In the genomic region with DNA sequence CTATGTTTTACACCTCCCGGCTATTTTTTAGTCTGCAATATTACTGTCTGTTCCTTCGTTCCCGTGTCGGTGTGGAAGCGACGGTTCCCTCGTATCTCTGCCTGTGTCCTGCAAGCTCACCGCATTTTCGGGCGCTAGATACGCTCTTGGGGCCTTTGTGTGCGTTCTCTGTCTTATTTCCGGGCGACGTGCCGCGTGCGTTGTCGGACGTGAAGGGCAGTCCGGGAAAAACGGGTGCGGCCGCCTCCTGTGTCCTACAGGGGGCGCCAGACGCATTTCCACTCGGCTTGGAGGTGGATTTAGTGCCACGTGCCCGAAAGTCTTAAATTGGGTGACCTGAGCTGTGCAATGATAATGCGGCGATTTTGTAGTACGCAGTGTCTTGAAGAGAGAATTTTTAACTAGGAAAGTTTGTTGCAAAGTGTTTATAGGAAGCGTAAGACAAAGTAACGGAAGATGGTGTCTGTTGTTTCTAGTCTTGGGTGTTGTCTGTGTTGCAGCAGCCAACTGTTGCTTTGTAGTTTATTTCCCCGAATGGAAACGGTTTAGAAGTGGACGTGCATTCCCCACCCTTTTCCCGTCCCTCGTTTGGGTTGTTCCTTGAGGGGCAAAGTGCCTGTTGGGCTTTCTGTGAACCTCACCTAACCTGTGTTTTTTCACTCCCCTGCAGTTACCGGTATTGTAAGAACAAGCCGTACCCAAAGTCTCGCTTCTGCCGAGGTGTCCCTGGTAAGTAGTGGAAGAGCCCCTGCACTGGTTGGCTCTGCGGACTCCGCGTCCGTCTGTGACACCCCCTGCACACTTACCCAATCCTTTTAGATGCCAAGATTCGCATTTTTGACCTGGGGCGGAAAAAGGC, we compare ENCODE assay signal across 8 cellular contexts. TPM values are rescaled to one million over a fixed set of nuclear protein-coding genes. Genes with fewer than 3 reads are reported as not detected.
DNase-seq lines count a peak whose midpoint lies in the region; ATAC-seq and TF ChIP-seq lines count a peak whose summit lies in the region.

No MANE protein-coding gene starts in this region.

- peaks cover 17 to 21% of the 10 kb centered on the region in 2 donors for H3K36me3 Mint-ChIP-seq in naive B cell
- peaks cover 27% of the 10 kb centered on the region for H3K36me3 Mint-ChIP-seq in stimulated activated memory B cell treated with anti-CD40 and anti-IgM and Interleukin-4, amounts not matched to agents 10 μg/mL and 1 μg/mL and 100 μg/mL, for 72 hours

- peak overlapping the region; percentile 95 to 100 (median 98) for H3K4me3 Mint-ChIP-seq in naive B cell
- H3K4me3 Mint-ChIP-seq in stimulated activated memory B cell treated with anti-CD40 and anti-IgM and Interleukin-4, amounts not matched to agents 10 μg/mL and 1 μg/mL and 100 μg/mL, for 72 hours = peak overlapping the region; percentile 99

- TF ChIP-seq RAD21 in Ishikawa (IDR thresholded peaks at IDR 0.05; ENCODE audit: low read depth) = peak; percentile 15; the same call in 1 of the 2 replicates

- peaks cover 29% of the 10 kb centered on the region for H3K4me1 ChIP-seq in Panc1 (ENCODE audit: control insufficient read depth, insufficient read depth, low read length)

- in situ Hi-C loops in Panc1 (cut with HindIII; ENCODE audit: low pct_unique_long_range_greater_than_20kb, low sequenced_read_pairs) = no loop called here

- H3K27me3 Mint-ChIP-seq in naive B cell = no peaks in the 10 kb centered on the region
- no peaks in the 10 kb centered on the region for H3K27me3 Mint-ChIP-seq in stimulated activated memory B cell treated with anti-CD40 and anti-IgM and Interleukin-4, amounts not matched to agents 10 μg/mL and 1 μg/mL and 100 μg/mL, for 72 hours

- peak overlapping the region; percentile 99 for H3K27ac ChIP-seq in Panc1 (ENCODE audit: low read length)

- H3K4me3 ChIP-seq in Panc1 (ENCODE audit: low read depth in 2 of 2, low read length in 2 of 2) = peak overlapping the region; percentile 82 to 99

- no peaks in the 10 kb centered on the region for H3K9me3 ChIP-seq in Panc1 (ENCODE audit: control insufficient read depth, insufficient read depth, low read depth, low read length)

- no peak for TF ChIP-seq EP300 in Ishikawa (IDR thresholded peaks at IDR 0.05; ENCODE audit: borderline replicate concordance)

- H3K27ac Mint-ChIP-seq in naive B cell = peak overlapping the region; percentile 98 to 100 (median 99)
- peak overlapping the region; percentile 100 for H3K27ac Mint-ChIP-seq in stimulated activated memory B cell treated with anti-CD40 and anti-IgM and Interleukin-4, amounts not matched to agents 10 μg/mL and 1 μg/mL and 100 μg/mL, for 72 hours

- no peak for TF ChIP-seq CTCF in Panc1 (IDR thresholded peaks at IDR 0.05)

- peaks cover 0 to 8% (median 0%) of the 10 kb centered on the region in 7 donors for H3K9me3 Mint-ChIP-seq in naive B cell
- H3K9me3 Mint-ChIP-seq in stimulated activated memory B cell treated with anti-CD40 and anti-IgM and Interleukin-4, amounts not matched to agents 10 μg/mL and 1 μg/mL and 100 μg/mL, for 72 hours = no peaks in the 10 kb centered on the region

- POLR2A ChIA-PET in Panc1 (lab: Charles Lee) = interaction anchor here (1.1 to 1.3 kb wide), 2 partner anchors 144 to 148 kb away, joined by 3 read pairs; a partner anchor contains a TSS

- TSS peak; percentile 96 for BruUV-seq in Panc1 (replicated peaks; lab: Mats Ljungman, UMichigan)

- TF ChIP-seq POLR2A in GM18505 (IDR thresholded peaks at IDR 0.05; ENCODE audit: borderline replicate concordance, extremely low read depth, insufficient read depth, insufficient read length) = no peak

- peaks cover 10% of the 10 kb centered on the region for H3K36me3 ChIP-seq in Panc1 (ENCODE audit: control insufficient read depth, insufficient read depth, low read length)

- H3K27me3 ChIP-seq in Panc1 (ENCODE audit: control insufficient read depth, insufficient read depth, low read length) = no peaks in the 10 kb centered on the region

- DNase-seq in Panc1 (ENCODE audit: low read depth, low spot score) (no peak), fibroblast of gingiva (ENCODE audit: low read depth) (peak; percentile 78), naive B cell (peak; percentile 77), HuH-7.5 (ENCODE audit: low spot score) (no peak)
- peak; percentile 62 to 73 for DNase-seq in activated T-helper 1 cell treated with anti-CD3 and anti-CD28 coated beads, Interleukin-2, amount 50 U/mL, for 16 hours (ENCODE audit: low read depth in 1 of 2, low spot score in 1 of 2)

- H3K4me1 Mint-ChIP-seq in naive B cell = peaks cover 14 to 26% (median 14%) of the 10 kb centered on the region in 3 donors
- H3K4me1 Mint-ChIP-seq in stimulated activated memory B cell treated with anti-CD40 and anti-IgM and Interleukin-4, amounts not matched to agents 10 μg/mL and 1 μg/mL and 100 μg/mL, for 72 hours = peaks cover 14% of the 10 kb centered on the region

- CTCF ChIA-PET in Panc1 (lab: Charles Lee) = interaction anchor here (0.8 kb wide), 1 partner anchor 9 kb away, joined by 3 read pairs; no protein-coding TSS in a partner anchor

- intact Hi-C loops in Panc1 (cut with micrococcal nuclease; ENCODE audit: unreplicated experiment) = no loop called here

- ATAC-seq in GM18505 (IDR thresholded peaks at IDR 0.05; ENCODE audit: unreplicated experiment) = peak; percentile 22
- ATAC-seq in Panc1 = peak; percentile 24
- ATAC-seq in naive B cell (ENCODE audit: low read depth in 2 of 2) = peak; percentile 45 to 49
- peak; percentile 67 for ATAC-seq in stimulated activated memory B cell treated with anti-CD40 and anti-IgM and Interleukin-4, amounts not matched to agents 10 μg/mL and 1 μg/mL and 100 μg/mL, for 72 hours

TF ChIP-seq in Ishikawa, 13 proteins besides CTCF, POLR2A, EP300 and RAD21:
- TF ChIP-seq, protein P1, sequence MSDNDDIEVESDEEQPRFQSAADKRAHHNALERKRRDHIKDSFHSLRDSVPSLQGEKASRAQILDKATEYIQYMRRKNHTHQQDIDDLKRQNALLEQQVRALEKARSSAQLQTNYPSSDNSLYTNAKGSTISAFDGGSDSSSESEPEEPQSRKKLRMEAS (IDR thresholded peaks at IDR 0.05) = peak; percentile 82
- TF ChIP-seq TEAD4 (IDR thresholded peaks at IDR 0.05) = no peak

RNA-seq across cellular contexts. Expression of a gene that starts 0.7 kb away (rescaled TPM):
- total RNA-seq in Panc1 (2021; ENCODE audit: unreplicated experiment) = 2,466 TPM
- polyA plus RNA-seq in Panc1 (2012; ENCODE audit: insufficient read length) = 2,477 TPM
- polyA plus RNA-seq in naive B cell (ENCODE audit: low read depth in 6 of 6) = 1,000 to 10,000 TPM; 3,636 to 5,147 (median 4,635) TPM

RNA-seq across cellular contexts. Expression of a gene that starts 10.2 kb away (rescaled TPM):
- 60.4 TPM for total RNA-seq in Panc1 (2021; ENCODE audit: unreplicated experiment)
- 104 TPM for polyA plus RNA-seq in Panc1 (2012; ENCODE audit: insufficient read length)
- polyA plus RNA-seq in naive B cell (ENCODE audit: low read depth in 6 of 6) = 10 to 100 TPM in 5 of 6 donors, 1 to 10 TPM in 1; 9.5 to 23.1 (median 14.3) TPM

RNA-seq across cellular contexts. Expression of a gene that starts 12.4 kb away (rescaled TPM):
- total RNA-seq in Panc1 (2021; ENCODE audit: unreplicated experiment) = 113 TPM
- 123 TPM for polyA plus RNA-seq in Panc1 (2012; ENCODE audit: insufficient read length)
- 10 to 100 TPM; 31.6 to 50.2 (median 36.6) TPM for polyA plus RNA-seq in naive B cell (ENCODE audit: low read depth in 6 of 6)

RNA-seq across cellular contexts. Expression of a gene that starts 19.8 kb away (rescaled TPM):
- 178 TPM for total RNA-seq in Panc1 (2021; ENCODE audit: unreplicated experiment)
- 209 TPM for polyA plus RNA-seq in Panc1 (2012; ENCODE audit: insufficient read length)
- 10 to 100 TPM; 25.0 to 29.6 (median 27.2) TPM for polyA plus RNA-seq in naive B cell (ENCODE audit: low read depth in 6 of 6)

RNA-seq across cellular contexts. Expression of a gene that starts 24.5 kb away (rescaled TPM):
- total RNA-seq in Panc1 (2021; ENCODE audit: unreplicated experiment) = 920 TPM
- polyA plus RNA-seq in Panc1 (2012; ENCODE audit: insufficient read length) = 914 TPM
- 100 to 1,000 TPM in 2 of 6 donors, 10 to 100 TPM in 4; 39.6 to 269 (median 78.3) TPM for polyA plus RNA-seq in naive B cell (ENCODE audit: low read depth in 6 of 6)

Comparison
In these comparisons a context has a peak if more than half of its experiments do, and no peak if none do; other contexts are left out.
1. DNase-seq: peak in activated T-helper 1 cell treated with anti-CD3 and anti-CD28 coated beads, Interleukin-2, amount 50 U/mL, for 16 hours (2 of 2), fibroblast of gingiva (single experiment) and naive B cell (single experiment); none in Panc1 (single experiment) and HuH-7.5 (single experiment).
2. Peak in every context shown above with its lines, with median percentiles within 50 percentile points of each other: ATAC-seq.